ENCODE assay signal across 25 cellular contexts in genomic region chr7:128274890-128275603, GRCh38. TPM values are rescaled to one million over a fixed set of nuclear protein-coding genes. Genes with fewer than 3 reads are reported as not detected.
DNase-seq lines count a peak whose midpoint lies in the region; ATAC-seq and TF ChIP-seq lines count a peak whose summit lies in the region.
"Had no signal": no experiment of that assay in that cellular context is flagged by ENCODE, and none has a peak within 500 bp of the region (broad histone marks: within the 10 kb centered on the region; RNA-seq: fewer than 3 reads in every experiment).

No MANE protein-coding gene starts in this region.

- H4K5ac ChIP-seq in IMR-90 (ENCODE audit: low read depth, low read length) = no peak overlapping the region

- in situ Hi-C loops in IMR-90 (cut with MboI; ENCODE audit: low sequenced_read_pairs) = no loop called here

- peak overlapping the region; percentile 35 for H3K27ac Mint-ChIP-seq in dendritic cell treated with granulocyte-macrophage colony-stimulating factor and Interleukin-4, amounts not matched to agents 40 ng/mL and 50 ng/mL, for 4 days
- no peak overlapping the region for H3K27ac Mint-ChIP-seq in activated naive CD4-positive, alpha-beta T cell treated with anti-CD3 and anti-CD28 coated beads, Interleukin-2, amount 10 ng/mL, durations not matched to agents 7 days and 5 days
- H3K27ac Mint-ChIP-seq: H9, IgD-negative memory B cell had no signal

- no peak overlapping the region for H2AK9ac ChIP-seq in IMR-90 (replicated peaks; ENCODE audit: low read depth, low read length, poor library complexity)

- no peak overlapping the region for H3K4ac ChIP-seq in IMR-90 (ENCODE audit: low read depth, low read length)

- H3K4me1 Mint-ChIP-seq in dendritic cell treated with granulocyte-macrophage colony-stimulating factor and Interleukin-4, amounts not matched to agents 40 ng/mL and 50 ng/mL, for 4 days (ENCODE audit: low read depth) = peaks cover 43% of the 10 kb centered on the region
- H3K4me1 Mint-ChIP-seq in activated naive CD4-positive, alpha-beta T cell treated with anti-CD3 and anti-CD28 coated beads, Interleukin-2, amount 10 ng/mL, durations not matched to agents 7 days and 5 days = no peaks in the 10 kb centered on the region

- H3K4me3 ChIP-seq in IMR-90 (ENCODE audit: insufficient read depth, low read depth, low read length) = no peak overlapping the region
- no peak overlapping the region for H3K4me3 ChIP-seq in right lobe of liver
- no peak overlapping the region for H3K4me3 ChIP-seq in upper lobe of right lung
- H3K4me3 ChIP-seq: SJCRH30 had no signal

- no peak overlapping the region for H3K18ac ChIP-seq in IMR-90 (ENCODE audit: low read depth, low read length)

- H2AK5ac ChIP-seq in IMR-90 (ENCODE audit: low read depth, low read length) = no peak overlapping the region

- H3K36me3 Mint-ChIP-seq in dendritic cell treated with granulocyte-macrophage colony-stimulating factor and Interleukin-4, amounts not matched to agents 40 ng/mL and 50 ng/mL, for 4 days (ENCODE audit: low read depth) = no peaks in the 10 kb centered on the region
- no peaks in the 10 kb centered on the region for H3K36me3 Mint-ChIP-seq in activated naive CD4-positive, alpha-beta T cell treated with anti-CD3 and anti-CD28 coated beads, Interleukin-2, amount 10 ng/mL, durations not matched to agents 7 days and 5 days

- intact Hi-C loops in IMR-90 (cut with micrococcal nuclease) = no loop called here
- intact Hi-C loops in dendritic cell treated with granulocyte-macrophage colony-stimulating factor and Interleukin-4, amounts not matched to agents 40 ng/mL and 50 ng/mL, for 4 days (cut with micrococcal nuclease) = no loop called here
- intact Hi-C loops in right lobe of liver (cut with DNase I) = no loop called here
- intact Hi-C loops in upper lobe of right lung (cut with DNase I) = no loop called here

- H3K27me3 ChIP-seq in IMR-90 (ENCODE audit: control insufficient read depth, insufficient read depth, low read length) (peaks cover 59% of the 10 kb centered on the region), right lobe of liver (peaks cover 0 to 6% of the 10 kb centered on the region in 2 donors), upper lobe of right lung (peaks cover 17% of the 10 kb centered on the region)
- H3K27me3 ChIP-seq: BE2C, SJCRH30 had no signal

- no peak overlapping the region for H2BK5ac ChIP-seq in IMR-90 (ENCODE audit: low read depth, low read length, poor library complexity, severe bottlenecking)

- H3K36me3 ChIP-seq in IMR-90 (ENCODE audit: control insufficient read depth, insufficient read depth, low read length) = no peaks in the 10 kb centered on the region
- no peaks in the 10 kb centered on the region for H3K36me3 ChIP-seq in right lobe of liver
- no peaks in the 10 kb centered on the region for H3K36me3 ChIP-seq in upper lobe of right lung
- H3K36me3 ChIP-seq: BE2C, SJCRH30 had no signal

- H2BK15ac ChIP-seq in IMR-90 (ENCODE audit: low read depth, low read length) = no peak overlapping the region

- H3K56ac ChIP-seq in IMR-90 (ENCODE audit: extremely low read depth, insufficient read depth, low read length) = no peak overlapping the region

- H2BK20ac ChIP-seq in IMR-90 (ENCODE audit: low read depth, low read length) = no peak overlapping the region

- POLR2A ChIA-PET in IMR-90 (lab: Charles Lee; ENCODE audit: unreplicated experiment) = no interaction called here

- no peak overlapping the region for H4K91ac ChIP-seq in IMR-90 (ENCODE audit: insufficient read depth, low read depth, low read length)

- H3K4me3 Mint-ChIP-seq in dendritic cell treated with granulocyte-macrophage colony-stimulating factor and Interleukin-4, amounts not matched to agents 40 ng/mL and 50 ng/mL, for 4 days = no peak overlapping the region
- H3K4me3 Mint-ChIP-seq in activated naive CD4-positive, alpha-beta T cell treated with anti-CD3 and anti-CD28 coated beads, Interleukin-2, amount 10 ng/mL, durations not matched to agents 7 days and 5 days = no peak overlapping the region
- H3K4me3 Mint-ChIP-seq: CD14-positive monocyte, H9, IgD-negative memory B cell had no signal

- no peaks in the 10 kb centered on the region; the same call in 1 of the 2 replicates for H3K9me1 ChIP-seq in IMR-90 (ENCODE audit: insufficient read depth, low read length)

- H4K8ac ChIP-seq in IMR-90 (ENCODE audit: low read depth in 2 of 2, low read length in 2 of 2) = no peak overlapping the region

- peaks cover 2% of the 10 kb centered on the region; the same call in 1 of the 2 replicates for H3K4me1 ChIP-seq in IMR-90 (ENCODE audit: control insufficient read depth, insufficient read depth, low read length)
- H3K4me1 ChIP-seq in right lobe of liver = peaks cover 0 to 28% (median 0%) of the 10 kb centered on the region in 4 donors
- H3K4me1 ChIP-seq in upper lobe of right lung = peaks cover 7% of the 10 kb centered on the region
- H3K4me1 ChIP-seq: BE2C, SJCRH30 had no signal

- CTCF ChIA-PET in IMR-90 (lab: Yijun Ruan, JAX) = no interaction called here
- CTCF ChIA-PET in activated naive CD4-positive, alpha-beta T cell treated with anti-CD3 and anti-CD28 coated beads, Interleukin-2, amount 10 ng/mL, durations not matched to agents 7 days and 5 days (lab: Charles Lee) = no interaction called here

- TF ChIP-seq CTCF in IMR-90 (conservative IDR thresholded peaks at IDR 0.05; ENCODE audit: low read depth, low read length) (no peak), right lobe of liver (IDR thresholded peaks at IDR 0.05) (no peak), upper lobe of right lung (IDR thresholded peaks at IDR 0.05) (no peak)

- dilution Hi-C loops in IMR-90 (cut with HindIII; ENCODE audit: low sequenced_read_pairs, unreplicated experiment) = no loop called here

- H3K9me3 ChIP-seq in IMR-90 (ENCODE audit: control insufficient read depth, insufficient read depth, low read length) = peaks cover 6% of the 10 kb centered on the region
- H3K9me3 ChIP-seq in right lobe of liver = no peaks in the 10 kb centered on the region
- H3K9me3 ChIP-seq in upper lobe of right lung = peaks cover under 1% of the 10 kb centered on the region
- H3K9me3 ChIP-seq: BE2C had no signal

- DNase-seq in IMR-90 (no peak), right lobe of liver (no peak), upper lobe of right lung (peak; percentile 4), NCI-H1092 treated with DMSO at 0.1 percent for 48 hours (lab: John Stamatoyannopoulos, UW) (no peak), NCI-H82 (lab: John Stamatoyannopoulos, UW) (no peak)
- no peak for DNase-seq in activated naive CD4-positive, alpha-beta T cell treated with anti-CD3 and anti-CD28 coated beads, Interleukin-2, amount 10 ng/mL, durations not matched to agents 7 days and 5 days
- DNase-seq: BE2C, DMS153, DND-41, H9, NCI-H1048, NCI-H1417 treated with DMSO at 0.1 percent for 48 hours, NCI-H1694 treated with DMSO at 0.1 percent for 48 hours, NCI-H2081 treated with DMSO at 0.1 percent for 48 hours, NCI-H2171, NCI-H226, NCI-H510A treated with DMSO at 0.1 percent for 48 hours, PC-3, SJCRH30 had no signal

- WGBS in IMR-90 (ENCODE audit: extremely low coverage in 2 of 2, insufficient read length in 1 of 2), 2 experiments = 30% methylated on average over 2 of the region's 3 CpGs; no CpG with 5 or more reads in 1 of the 2 experiments
- WGBS in right lobe of liver (ENCODE audit: insufficient coverage, low coverage, low lambda C conversion rate, missing lambda C conversion rate) = 49% methylated on average over 3 of the region's 3 CpGs

- H3K23ac ChIP-seq in IMR-90 (ENCODE audit: low read depth, low read length) = no peak overlapping the region

- H3K27ac ChIP-seq in IMR-90 (ENCODE audit: insufficient read depth, low read length) = no peak overlapping the region
- H3K27ac ChIP-seq in right lobe of liver = no peak overlapping the region
- H3K27ac ChIP-seq in upper lobe of right lung = no peak overlapping the region
- H3K27ac ChIP-seq: SJCRH30 had no signal

- no peaks in the 10 kb centered on the region for H4K20me1 ChIP-seq in IMR-90 (ENCODE audit: insufficient read depth, low read length)

- no peak for TF ChIP-seq RAD21 in IMR-90 (IDR thresholded peaks at IDR 0.05; ENCODE audit: low read length)

- no TSS peak for BruUV-seq in IMR-90 (replicated peaks; lab: Mats Ljungman, UMichigan)

- H2BK120ac ChIP-seq in IMR-90 (ENCODE audit: low read depth, low read length) = no peak overlapping the region

- no peak overlapping the region for H3K9ac ChIP-seq in IMR-90 (ENCODE audit: low read depth, low read length)

- no peaks in the 10 kb centered on the region for H3K79me1 ChIP-seq in IMR-90 (ENCODE audit: low read depth in 1 of 2, low read length in 2 of 2)

- no peak for ATAC-seq in IMR-90 (ENCODE audit: low read depth)
- peak in 3 of 4 donors; percentile 58 to 79 (median 71) for ATAC-seq in right lobe of liver
- no peak for ATAC-seq in upper lobe of right lung
- ATAC-seq in GM21526 (IDR thresholded peaks at IDR 0.05; ENCODE audit: low FRiP score, unreplicated experiment) = no peak
- ATAC-seq: PC-3, Right ventricle myocardium inferior had no signal

- H3K27me3 Mint-ChIP-seq in dendritic cell treated with granulocyte-macrophage colony-stimulating factor and Interleukin-4, amounts not matched to agents 40 ng/mL and 50 ng/mL, for 4 days = peaks cover 21% of the 10 kb centered on the region
- peaks cover 57% of the 10 kb centered on the region for H3K27me3 Mint-ChIP-seq in activated naive CD4-positive, alpha-beta T cell treated with anti-CD3 and anti-CD28 coated beads, Interleukin-2, amount 10 ng/mL, durations not matched to agents 7 days and 5 days

- TF ChIP-seq POLR2A in IMR-90 (IDR thresholded peaks at IDR 0.05; ENCODE audit: low read depth, low read length) (no peak), right lobe of liver (IDR thresholded peaks at IDR 0.05) (no peak)

- no peak overlapping the region for H3K4me2 ChIP-seq in IMR-90 (ENCODE audit: low read depth, low read length)

- no peak overlapping the region for H3K14ac ChIP-seq in IMR-90 (replicated peaks; ENCODE audit: low read depth, low read length)

- peaks cover 8% of the 10 kb centered on the region for H3K9me3 Mint-ChIP-seq in dendritic cell treated with granulocyte-macrophage colony-stimulating factor and Interleukin-4, amounts not matched to agents 40 ng/mL and 50 ng/mL, for 4 days
- H3K9me3 Mint-ChIP-seq in activated naive CD4-positive, alpha-beta T cell treated with anti-CD3 and anti-CD28 coated beads, Interleukin-2, amount 10 ng/mL, durations not matched to agents 7 days and 5 days = peaks cover 5% of the 10 kb centered on the region

- no peak overlapping the region for H2AFZ ChIP-seq in IMR-90 (replicated peaks; ENCODE audit: low read length, poor library complexity)

TF ChIP-seq in IMR-90, 13 proteins besides CTCF, POLR2A, EP300 and RAD21:
- TF ChIP-seq MAFK (IDR thresholded peaks at IDR 0.05; ENCODE audit: low read depth, low read length) = no peak
- peak; percentile 68; the same call in 1 of the 2 replicates for TF ChIP-seq CEBPB (IDR thresholded peaks at IDR 0.05; ENCODE audit: low read depth, low read length)

RNA-seq across cellular contexts. Expression of gene LEP, which starts 34.0 kb away (rescaled TPM):
- total RNA-seq in IMR-90 (2012; rRNA removed) (not detected in 2 replicates), right lobe of liver (not detected), upper lobe of right lung (not detected)
- polyA plus RNA-seq in IMR-90 (2012; rRNA removed) = not detected in 2 replicates
- polyA plus RNA-seq in IMR-90 (2012; cell fraction: cytosol; rRNA removed) = not detected in 2 replicates
- polyA plus RNA-seq in IMR-90 (2012; cell fraction: nucleus; rRNA removed; ENCODE audit: low replicate concordance) = not detected in 2 replicates
- total RNA-seq: A673, H9, PC-3, SJCRH30 had no signal
- polyA plus RNA-seq: IgD-negative memory B cell had no signal

Comparison
In these comparisons a context has a peak if more than half of its experiments do, and no peak if none do; other contexts are left out.
1. ATAC-seq: peak in right lobe of liver (3 of 4); none in IMR-90 (single experiment), upper lobe of right lung (single experiment) and GM21526 (single experiment).